Comparison of ENCODE assay signal across 12 cellular contexts in the genomic region with DNA sequence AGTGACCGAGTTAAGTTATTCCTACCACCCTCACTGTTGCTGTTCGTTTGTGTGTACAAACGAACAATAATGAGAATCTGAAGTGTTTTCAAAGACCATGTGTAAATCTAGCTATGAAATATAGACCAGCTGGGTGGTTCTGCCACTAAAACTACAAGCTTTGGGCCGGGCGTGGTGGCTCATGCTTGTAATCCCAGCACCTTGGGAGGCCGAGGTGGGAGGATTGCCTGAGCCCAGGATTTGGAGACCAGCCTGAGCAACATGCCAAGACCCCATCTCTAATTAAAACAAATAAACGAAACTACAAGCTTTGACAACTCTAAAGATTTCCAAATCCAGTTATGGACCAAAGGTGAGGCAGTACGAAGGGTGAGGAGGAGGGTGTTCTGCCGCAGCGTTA.
DNase-seq lines count a peak whose midpoint lies in the region; TF ChIP-seq lines count a peak whose summit lies in the region.
"Had no signal": no experiment of that assay in that cellular context is flagged by ENCODE, and none has a peak within 500 bp of the region (broad histone marks: within the 10 kb centered on the region; RNA-seq: fewer than 3 reads in every experiment).

No MANE protein-coding gene starts in this region.

- no peaks in the 10 kb centered on the region for H3K9me3 ChIP-seq in HUES6 (ENCODE audit: control insufficient read depth, insufficient read depth, low read depth, low read length)
- no peaks in the 10 kb centered on the region for H3K9me3 ChIP-seq in muscle layer of colon (ENCODE audit: low read length)

- H3K4me3 ChIP-seq in AG04449 (ENCODE audit: low read depth, low read length) (peak overlapping the region; percentile 100), HUES6 (ENCODE audit: low read depth, low read length) (peak overlapping the region; percentile 96), cardiac fibroblast (replicated peaks in 1 of 2; ENCODE audit: low read depth in 2 of 2, low read length in 2 of 2) (peak overlapping the region; percentile 97 to 100), muscle layer of colon (ENCODE audit: low read depth in 1 of 2, low read length in 2 of 2) (peak overlapping the region in 1 of 2 donors; percentile 96)

- POLR2A ChIA-PET in AG04449 (lab: Yijun Ruan, JAX) = interaction anchor here (1.2 to 1.3 kb wide), 3 partner anchors 29 to 149 kb away, joined by 3 to 5 read pairs (median 5); a partner anchor contains a TSS

- peak overlapping the region; percentile 25 for H3K9ac ChIP-seq in HUES6 (ENCODE audit: low read length)
- H3K9ac ChIP-seq in muscle layer of colon (ENCODE audit: low read length) = peak overlapping the region; percentile 87

- H3K4me1 ChIP-seq in HUES6 (ENCODE audit: control insufficient read depth, insufficient read depth, low read length) (peaks cover 8% of the 10 kb centered on the region), muscle layer of colon (ENCODE audit: insufficient read depth, low read length) (peaks cover 19% of the 10 kb centered on the region)

- H3K36me3 ChIP-seq in HUES6 (ENCODE audit: control insufficient read depth, insufficient read depth, low read length) = peaks cover 49% of the 10 kb centered on the region
- H3K36me3 ChIP-seq in muscle layer of colon (ENCODE audit: insufficient read depth, low read length) = peaks cover 31% of the 10 kb centered on the region

- H3K27me3 ChIP-seq in HUES6 (ENCODE audit: control insufficient read depth, insufficient read depth, low read length) (no peaks in the 10 kb centered on the region), muscle layer of colon (ENCODE audit: control insufficient read depth in 1 of 2, insufficient read depth in 2 of 2, low read length in 2 of 2) (no peaks in the 10 kb centered on the region)

- CTCF ChIA-PET in AG04449 (lab: Yijun Ruan, JAX) = interaction anchor here (0.6 to 4.8 kb wide), 14 partner anchors 8 to 254 kb away, joined by 3 to 87 read pairs (median 8); a partner anchor contains a TSS

- TF ChIP-seq CTCF in AG04449 (IDR thresholded peaks at IDR 0.05; ENCODE audit: insufficient read depth, low read length, missing control alignments) (no peak), cardiac fibroblast (IDR thresholded peaks at IDR 0.05; ENCODE audit: low read depth, low read length) (no peak)

- DNase-seq in AG04449 (ENCODE audit: low read depth, low spot score) (no peak), cardiac fibroblast (ENCODE audit: low read depth in 2 of 2) (no peak), D341Med (ENCODE audit: low spot score) (no peak), SIG-M5 (lab: John Stamatoyannopoulos, UW) (no peak), NCI-H69 (lab: John Stamatoyannopoulos, UW) (no peak), dedifferentiated amniotic fluid mesenchymal stem cell (ENCODE audit: extremely low spot score) (no peak)
- DNase-seq: activated CD4-positive, alpha-beta T cell treated with anti-CD3 and anti-CD28 coated beads, Interleukin-2, amount 50 U/mL, for 48 hours; GDM1; HCEC 1CT; NCI-H1694 had no signal

- H3K27ac ChIP-seq in HUES6 (ENCODE audit: low read depth, low read length) (no peak overlapping the region), muscle layer of colon (ENCODE audit: low read depth, low read length) (no peak overlapping the region)
